Comparison of ENCODE assay signal across 1 cellular context in genomic region chr6:129691709-129692108, GRCh38.
A peak's percentile ranks its signal among the peaks of the same experiment; 100 is the strongest.
TF ChIP-seq lines count a peak whose summit lies in the region.

No MANE protein-coding gene starts in this region.

TF ChIP-seq in HepG2, 621 proteins besides CTCF, POLR2A, EP300 and RAD21 (continued from another document):
- TF ChIP-seq AHDC1 (CRISPR knock-in tag; IDR thresholded peaks at IDR 0.05; ENCODE audit: borderline replicate concordance): peak; percentile 38; the same call in 1 of the 2 replicates
- TF ChIP-seq ZBTB25 (CRISPR knock-in tag; IDR thresholded peaks at IDR 0.05): no peak
- no peak for TF ChIP-seq ERF (CRISPR knock-in tag; IDR thresholded peaks at IDR 0.05)
- TF ChIP-seq EED (CRISPR knock-in tag; IDR thresholded peaks at IDR 0.05): 0 out of 2 replicates have a peak, but pooled peaks have one; percentile 59
- TF ChIP-seq IRF9 (CRISPR knock-in tag; IDR thresholded peaks at IDR 0.05; ENCODE audit: borderline replicate concordance): no peak
- TF ChIP-seq ZNF570 (CRISPR knock-in tag; IDR thresholded peaks at IDR 0.05; ENCODE audit: borderline replicate concordance): no peak
- TF ChIP-seq SKI (IDR thresholded peaks at IDR 0.05; ENCODE audit: partially characterized antibody): no peak
- peak; percentile 46 for TF ChIP-seq RBM22 (optimal IDR thresholded peaks at IDR 0.05; ENCODE audit: low read length)
- TF ChIP-seq MYC (CRISPR knock-in tag; IDR thresholded peaks at IDR 0.05; ENCODE audit: borderline replicate concordance): peak; percentile 25; the same call in 1 of the 2 replicates
- TF ChIP-seq SAP130 (CRISPR knock-in tag; IDR thresholded peaks at IDR 0.05; ENCODE audit: low read depth): no peak
- TF ChIP-seq ZBTB44 (CRISPR knock-in tag; IDR thresholded peaks at IDR 0.05): no peak
- no peak for TF ChIP-seq HIC2 (CRISPR knock-in tag; IDR thresholded peaks at IDR 0.05; ENCODE audit: low read depth)
- TF ChIP-seq TBX2 (CRISPR knock-in tag; IDR thresholded peaks at IDR 0.05; ENCODE audit: borderline replicate concordance): peak; percentile 57; the same call in 1 of the 2 replicates
- 0 out of 2 replicates have a peak, but pooled peaks have one; percentile 28 for TF ChIP-seq ZNF501 (CRISPR knock-in tag; IDR thresholded peaks at IDR 0.05)
- 0 out of 2 replicates have a peak, but pooled peaks have one; percentile 30 for TF ChIP-seq NFKBIZ (CRISPR knock-in tag; IDR thresholded peaks at IDR 0.05)
- TF ChIP-seq ZNF232 (CRISPR knock-in tag; IDR thresholded peaks at IDR 0.05; ENCODE audit: borderline replicate concordance): no peak
- no peak for TF ChIP-seq DNMT3B (CRISPR knock-in tag; conservative IDR thresholded peaks at IDR 0.05)
- no peak for TF ChIP-seq ZNF703 (CRISPR knock-in tag; IDR thresholded peaks at IDR 0.05; ENCODE audit: borderline replicate concordance)
- TF ChIP-seq ZNF549 (CRISPR knock-in tag; IDR thresholded peaks at IDR 0.05): no peak
- TF ChIP-seq RFX3 (CRISPR knock-in tag; IDR thresholded peaks at IDR 0.05): no peak
- no peak for TF ChIP-seq ZNF496 (CRISPR knock-in tag; IDR thresholded peaks at IDR 0.05; ENCODE audit: insufficient replicate concordance)
- TF ChIP-seq MEF2D (CRISPR knock-in tag; IDR thresholded peaks at IDR 0.05): 0 out of 2 replicates have a peak, but pooled peaks have one; percentile 32
- no peak for TF ChIP-seq ZNF362 (CRISPR knock-in tag; IDR thresholded peaks at IDR 0.05; ENCODE audit: borderline replicate concordance)
TF ChIP-seq in HepG2: peak in this region for 19.
